1 cellular context compared by ENCODE assay signal in genomic region chr10:74150151-74151056, GRCh38.
TF ChIP-seq lines count a peak whose summit lies in the region.

Gene AP3M1, minus strand, starts transcription at chr10:74150828. Its CDS starts 12,449 bp downstream, at chr10:74138379.

TF ChIP-seq in HepG2, 621 proteins besides CTCF, POLR2A, EP300 and RAD21 (continued from another document and continues in another):
- TF ChIP-seq ZBTB4 (CRISPR knock-in tag; IDR thresholded peaks at IDR 0.05; ENCODE audit: borderline replicate concordance) (no peak), ZNF790 (CRISPR knock-in tag; IDR thresholded peaks at IDR 0.05; ENCODE audit: borderline replicate concordance) (0 out of 2 replicates have a peak, but pooled peaks have one; percentile 24), ZNF34 (CRISPR knock-in tag; IDR thresholded peaks at IDR 0.05; ENCODE audit: borderline replicate concordance) (0 out of 2 replicates have a peak, but pooled peaks have one; percentile 30), ZBTB40 (IDR thresholded peaks at IDR 0.05) (no peak), ZBTB40 (CRISPR knock-in tag; IDR thresholded peaks at IDR 0.05) (0 out of 2 replicates have a peak, but pooled peaks have one; percentile 37), ZSCAN22 (CRISPR knock-in tag; IDR thresholded peaks at IDR 0.05) (no peak), KAT2B (IDR thresholded peaks at IDR 0.05; ENCODE audit: borderline replicate concordance, low read depth, low read length) (no peak), KLF6 (CRISPR knock-in tag; IDR thresholded peaks at IDR 0.05) (no peak), ZC3H13 (CRISPR knock-in tag; IDR thresholded peaks at IDR 0.05) (no peak), POLR2AphosphoS5 (IDR thresholded peaks at IDR 0.05; ENCODE audit: low read depth, low read length) (peak; percentile 68), ZBTB37 (CRISPR knock-in tag; IDR thresholded peaks at IDR 0.05) (0 out of 2 replicates have a peak, but pooled peaks have one; percentile 27), MEF2D (CRISPR knock-in tag; IDR thresholded peaks at IDR 0.05) (peak; percentile 36; the same call in 1 of the 2 replicates), ZNF766 (CRISPR knock-in tag; IDR thresholded peaks at IDR 0.05; ENCODE audit: borderline replicate concordance) (0 out of 2 replicates have a peak, but pooled peaks have one; percentile 22), ZNF414 (CRISPR knock-in tag; IDR thresholded peaks at IDR 0.05) (peak; percentile 67; the same call in 1 of the 2 replicates), ZNF784 (CRISPR knock-in tag; IDR thresholded peaks at IDR 0.05; ENCODE audit: borderline replicate concordance) (no peak), ASH2L (IDR thresholded peaks at IDR 0.05; ENCODE audit: insufficient read length, low read depth, low read length) (peak; percentile 94), ZNF335 (CRISPR knock-in tag; IDR thresholded peaks at IDR 0.05) (peak; percentile 99), SP5 (CRISPR knock-in tag; IDR thresholded peaks at IDR 0.05; ENCODE audit: borderline replicate concordance, low read depth) (no peak), ZNF292 (CRISPR knock-in tag; IDR thresholded peaks at IDR 0.05; ENCODE audit: borderline replicate concordance, low read depth) (peak; percentile 86), ATM (IDR thresholded peaks at IDR 0.05; ENCODE audit: borderline replicate concordance) (no peak), ZNF704 (CRISPR knock-in tag; IDR thresholded peaks at IDR 0.05; ENCODE audit: borderline replicate concordance) (no peak), ZSCAN31 (CRISPR knock-in tag; IDR thresholded peaks at IDR 0.05; ENCODE audit: low read depth) (peak; percentile 42), SMARCE1 (IDR thresholded peaks at IDR 0.05; ENCODE audit: borderline replicate concordance) (no peak), FOXJ3 (CRISPR knock-in tag; IDR thresholded peaks at IDR 0.05; ENCODE audit: borderline replicate concordance) (no peak; the same call in 1 of the 2 replicates), ZEB1 (IDR thresholded peaks at IDR 0.05; ENCODE audit: insufficient replicate concordance, low read depth) (peak; percentile 85), ZNF773 (CRISPR knock-in tag; IDR thresholded peaks at IDR 0.05; ENCODE audit: borderline replicate concordance) (no peak), ZNF605 (CRISPR knock-in tag; IDR thresholded peaks at IDR 0.05) (peak; percentile 48; the same call in 1 of the 2 replicates), MYC (CRISPR knock-in tag; IDR thresholded peaks at IDR 0.05; ENCODE audit: borderline replicate concordance) (peak; percentile 22; the same call in 1 of the 2 replicates), ZNF343 (CRISPR knock-in tag; IDR thresholded peaks at IDR 0.05) (peak; percentile 47; the same call in 1 of the 2 replicates), E2F2 (CRISPR knock-in tag; IDR thresholded peaks at IDR 0.05; ENCODE audit: borderline replicate concordance) (no peak), SAP130 (CRISPR knock-in tag; IDR thresholded peaks at IDR 0.05; ENCODE audit: low read depth) (peak; percentile 45; the same call in 1 of the 2 replicates), ZNF251 (CRISPR knock-in tag; IDR thresholded peaks at IDR 0.05) (no peak), ZFYVE20 (CRISPR knock-in tag; IDR thresholded peaks at IDR 0.05; ENCODE audit: borderline replicate concordance, low read depth) (no peak), RFX5 (IDR thresholded peaks at IDR 0.05; ENCODE audit: low read depth, low read length) (no peak), SRY (CRISPR knock-in tag; IDR thresholded peaks at IDR 0.05) (0 out of 2 replicates have a peak, but pooled peaks have one; percentile 25), ZNF232 (CRISPR knock-in tag; IDR thresholded peaks at IDR 0.05; ENCODE audit: borderline replicate concordance) (0 out of 2 replicates have a peak, but pooled peaks have one; percentile 39), KDM2A (CRISPR knock-in tag; IDR thresholded peaks at IDR 0.05; ENCODE audit: borderline replicate concordance, low read depth) (no peak), ZNF124 (CRISPR knock-in tag; IDR thresholded peaks at IDR 0.05) (peak; percentile 45; the same call in 1 of the 2 replicates), SP4 (CRISPR knock-in tag; IDR thresholded peaks at IDR 0.05) (no peak), PCBP2 (optimal IDR thresholded peaks at IDR 0.05; ENCODE audit: low read depth, low read length, poor library complexity, severe bottlenecking) (no peak), NR2F6 (IDR thresholded peaks at IDR 0.05) (no peak), NR2F6 (CRISPR knock-in tag; IDR thresholded peaks at IDR 0.05) (peak; percentile 4; the same call in 1 of the 2 replicates)
